ENCODE assay signal across 13 cellular contexts in the genomic region with DNA sequence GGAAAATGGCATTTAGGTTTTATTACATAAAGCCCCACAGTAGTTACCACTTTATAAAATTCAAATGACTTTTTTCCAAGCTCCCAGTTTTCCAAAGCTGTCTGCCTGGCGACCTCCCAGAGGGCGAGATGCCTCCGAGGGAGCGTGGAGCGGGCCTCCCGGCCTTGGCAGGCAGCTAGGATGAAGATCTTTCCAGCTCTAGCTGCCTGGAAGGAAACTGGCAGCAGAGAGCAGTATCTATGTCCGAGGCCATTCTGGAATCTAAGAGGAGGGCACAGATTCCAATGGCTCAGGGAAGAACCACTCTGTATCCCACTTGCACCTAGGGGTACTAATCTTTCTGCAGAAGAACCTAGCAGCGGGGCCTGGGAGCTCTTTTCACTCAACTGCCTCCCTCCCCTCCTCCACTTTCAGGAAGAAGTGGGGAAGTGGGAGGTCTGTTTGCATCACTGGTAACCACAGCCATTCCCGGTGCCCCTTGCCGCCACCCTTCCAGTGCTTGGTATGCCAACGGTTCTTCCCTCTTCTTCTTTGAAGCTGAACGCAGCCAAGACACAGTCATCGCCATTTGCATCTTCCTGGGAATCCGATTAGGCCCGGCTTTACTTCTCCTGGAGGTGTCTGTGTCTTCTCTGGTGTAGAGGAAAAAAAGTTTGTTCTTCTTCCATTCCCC. TPM values are rescaled to one million over a fixed set of nuclear protein-coding genes. Genes with fewer than 3 reads are reported as not detected.
DNase-seq lines count a peak whose midpoint lies in the region; ATAC-seq and TF ChIP-seq lines count a peak whose summit lies in the region.
"Had no signal": no experiment of that assay in that cellular context is flagged by ENCODE, and none has a peak within 500 bp of the region (broad histone marks: within the 10 kb centered on the region; RNA-seq: fewer than 3 reads in every experiment).

No MANE protein-coding gene starts in this region.

- intact Hi-C loops in heart right ventricle (cut with DNase I): no loop called here
- intact Hi-C loops in naive thymus-derived CD4-positive, alpha-beta T cell (cut with micrococcal nuclease): no loop called here

- H3K9me3 ChIP-seq in SJCRH30 (replicated peaks): no peaks in the 10 kb centered on the region
- no peaks in the 10 kb centered on the region for H3K9me3 ChIP-seq in heart right ventricle
- H3K9me3 ChIP-seq in smooth muscle cell (replicated peaks; ENCODE audit: low read depth): no peaks in the 10 kb centered on the region
- H3K9me3 ChIP-seq in naive thymus-derived CD4-positive, alpha-beta T cell (ENCODE audit: control insufficient read depth in 2 of 3, low read length in 3 of 3): no peaks in the 10 kb centered on the region

- no peaks in the 10 kb centered on the region for H3K36me3 ChIP-seq in SJCRH30
- H3K36me3 ChIP-seq in heart right ventricle: no peaks in the 10 kb centered on the region
- H3K36me3 ChIP-seq in smooth muscle cell (ENCODE audit: low read depth): no peaks in the 10 kb centered on the region
- no peaks in the 10 kb centered on the region for H3K36me3 ChIP-seq in naive thymus-derived CD4-positive, alpha-beta T cell (ENCODE audit: control insufficient read depth in 2 of 3, insufficient read depth in 3 of 3, low read length in 3 of 3)

- H3K4me1 ChIP-seq in SJCRH30: peaks cover 20% of the 10 kb centered on the region
- peaks cover 0 to 50% (median 0%) of the 10 kb centered on the region in 9 donors for H3K4me1 ChIP-seq in heart right ventricle
- H3K4me1 ChIP-seq in smooth muscle cell (ENCODE audit: low read depth): no peaks in the 10 kb centered on the region
- H3K4me1 ChIP-seq in naive thymus-derived CD4-positive, alpha-beta T cell (ENCODE audit: control insufficient read depth in 2 of 2, insufficient read depth in 2 of 2, low read length in 2 of 2): no peaks in the 10 kb centered on the region

- H3K4me3 Mint-ChIP-seq in T-helper 1 cell treated with Interleukin-12 subunit alpha and Interleukin-12 subunit beta and Interleukin-4 antibody, amounts not matched to agents 30 μg/mL and 1 μg/mL, for 36 hours: no peak overlapping the region
- H3K4me3 Mint-ChIP-seq in naive thymus-derived CD4-positive, alpha-beta T cell: peak overlapping the region in 1 of 10 donors; percentile 10
- H3K4me3 Mint-ChIP-seq: activated naive CD8-positive, alpha-beta T cell; stimulated activated naive CD8-positive, alpha-beta T cell treated with anti-CD3 and anti-CD28 coated beads, Interleukin-15, Interleukin-2, amounts not matched to agents 100 ng/mL and 50 ng/mL, for 24 hours had no signal

- H3K9ac ChIP-seq in smooth muscle cell (ENCODE audit: low read depth): no peak overlapping the region

- no peaks in the 10 kb centered on the region for H3F3A ChIP-seq in smooth muscle cell (ENCODE audit: low read depth)

- WGBS in heart right ventricle, 2 donors: 61 to 67% methylated on average over 15 of the region's 15 CpGs
- 58% methylated on average over 15 of the region's 15 CpGs for WGBS in smooth muscle cell (ENCODE audit: low lambda C conversion rate)

- H3K27me3 ChIP-seq in SJCRH30 (no peaks in the 10 kb centered on the region), heart right ventricle (peaks cover 0 to 16% (median 0%) of the 10 kb centered on the region in 7 donors), smooth muscle cell (ENCODE audit: low read depth) (no peaks in the 10 kb centered on the region)
- H3K27me3 ChIP-seq in naive thymus-derived CD4-positive, alpha-beta T cell (ENCODE audit: control insufficient read depth in 2 of 2, insufficient read depth in 2 of 2, low read length in 2 of 2): no peaks in the 10 kb centered on the region
- H3K27me3 ChIP-seq: dorsolateral prefrontal cortex had no signal

- H3K4me2 ChIP-seq in smooth muscle cell: no peak overlapping the region

- TF ChIP-seq CTCF in heart right ventricle (IDR thresholded peaks at IDR 0.05) (no peak), smooth muscle cell (IDR thresholded peaks at IDR 0.05; ENCODE audit: borderline replicate concordance, insufficient read depth, poor library complexity, severe bottlenecking) (no peak)

- ATAC-seq in heart right ventricle: peak in 7 of 8 donors; percentile 47 to 74 (median 64)
- no peak for ATAC-seq in naive thymus-derived CD4-positive, alpha-beta T cell
- no peak for ATAC-seq in GM21529 (IDR thresholded peaks at IDR 0.05; ENCODE audit: unreplicated experiment)

- no peaks in the 10 kb centered on the region for H3K9me3 Mint-ChIP-seq in T-helper 1 cell treated with Interleukin-12 subunit alpha and Interleukin-12 subunit beta and Interleukin-4 antibody, amounts not matched to agents 30 μg/mL and 1 μg/mL, for 36 hours
- no peaks in the 10 kb centered on the region for H3K9me3 Mint-ChIP-seq in naive thymus-derived CD4-positive, alpha-beta T cell
- H3K9me3 Mint-ChIP-seq: stimulated activated naive CD8-positive, alpha-beta T cell treated with anti-CD3 and anti-CD28 coated beads, Interleukin-15, Interleukin-2, amounts not matched to agents 100 ng/mL and 50 ng/mL, for 24 hours had no signal

- DNase-seq in T-helper 1 cell: no peak
- DNase-seq in SJCRH30: peak; percentile 30 to 49
- peak; percentile 21 to 31 for DNase-seq in heart right ventricle
- DNase-seq in smooth muscle cell (lab: John Stamatoyannopoulos, UW; ENCODE audit: unreplicated experiment): no peak
- no peak for DNase-seq in naive thymus-derived CD4-positive, alpha-beta T cell
- DNase-seq in NCI-H446 treated with DMSO at 0.1 percent for 48 hours (lab: John Stamatoyannopoulos, UW): no peak
- DNase-seq: 8988T, NCI-H1417 treated with DMSO at 0.1 percent for 48 hours had no signal

- CTCF ChIA-PET in naive thymus-derived CD4-positive, alpha-beta T cell (lab: Charles Lee): no interaction called here

- no peaks in the 10 kb centered on the region for H3K79me2 ChIP-seq in smooth muscle cell (ENCODE audit: low read depth)

- peaks cover 1% of the 10 kb centered on the region for H3K36me3 Mint-ChIP-seq in T-helper 1 cell treated with Interleukin-12 subunit alpha and Interleukin-12 subunit beta and Interleukin-4 antibody, amounts not matched to agents 30 μg/mL and 1 μg/mL, for 36 hours (ENCODE audit: low read depth)
- H3K36me3 Mint-ChIP-seq in naive thymus-derived CD4-positive, alpha-beta T cell: peaks cover 0 to 4% (median 0%) of the 10 kb centered on the region in 5 donors
- H3K36me3 Mint-ChIP-seq: activated naive CD8-positive, alpha-beta T cell had no signal

- H3K27ac ChIP-seq in SJCRH30 (peak overlapping the region; percentile 13; the same call in 1 of the 2 replicates), heart right ventricle (peak overlapping the region in 5 of 10 donors; percentile 14 to 83 (median 22)), smooth muscle cell (ENCODE audit: low read depth) (no peak overlapping the region)
- no peak overlapping the region for H3K27ac ChIP-seq in naive thymus-derived CD4-positive, alpha-beta T cell (ENCODE audit: low read depth, low read length)

- H3K27ac Mint-ChIP-seq in T-helper 1 cell treated with Interleukin-12 subunit alpha and Interleukin-12 subunit beta and Interleukin-4 antibody, amounts not matched to agents 30 μg/mL and 1 μg/mL, for 36 hours: peak overlapping the region; percentile 2
- H3K27ac Mint-ChIP-seq in naive thymus-derived CD4-positive, alpha-beta T cell: peak overlapping the region in 3 of 9 donors; percentile 1 to 78 (median 11)
- H3K27ac Mint-ChIP-seq: activated naive CD8-positive, alpha-beta T cell; stimulated activated naive CD8-positive, alpha-beta T cell treated with anti-CD3 and anti-CD28 coated beads, Interleukin-15, Interleukin-2, amounts not matched to agents 100 ng/mL and 50 ng/mL, for 24 hours had no signal

- POLR2A ChIA-PET in naive thymus-derived CD4-positive, alpha-beta T cell (lab: Charles Lee): interaction anchor here (0.6 kb wide), 1 partner anchor 90 kb away, joined by 3 read pairs; no protein-coding TSS in a partner anchor

- no peaks in the 10 kb centered on the region for H3K27me3 Mint-ChIP-seq in T-helper 1 cell treated with Interleukin-12 subunit alpha and Interleukin-12 subunit beta and Interleukin-4 antibody, amounts not matched to agents 30 μg/mL and 1 μg/mL, for 36 hours (ENCODE audit: low read depth)
- peaks cover 0 to 14% (median 3%) of the 10 kb centered on the region in 5 donors for H3K27me3 Mint-ChIP-seq in naive thymus-derived CD4-positive, alpha-beta T cell

- peak overlapping the region; percentile 23 for H3K4me3 ChIP-seq in SJCRH30
- H3K4me3 ChIP-seq in heart right ventricle: peak overlapping the region in 1 of 10 donors; percentile 8
- no peak overlapping the region for H3K4me3 ChIP-seq in smooth muscle cell
- no peak overlapping the region for H3K4me3 ChIP-seq in naive thymus-derived CD4-positive, alpha-beta T cell (ENCODE audit: low read length)
- H3K4me3 ChIP-seq: dorsolateral prefrontal cortex had no signal

- H4K20me1 ChIP-seq in smooth muscle cell (ENCODE audit: low read depth): no peaks in the 10 kb centered on the region

- H3K4me1 Mint-ChIP-seq in T-helper 1 cell treated with Interleukin-12 subunit alpha and Interleukin-12 subunit beta and Interleukin-4 antibody, amounts not matched to agents 30 μg/mL and 1 μg/mL, for 36 hours (ENCODE audit: low read depth): peaks cover 29% of the 10 kb centered on the region
- peaks cover 0 to 32% (median 10%) of the 10 kb centered on the region in 7 donors for H3K4me1 Mint-ChIP-seq in naive thymus-derived CD4-positive, alpha-beta T cell

- H2AFZ ChIP-seq in smooth muscle cell (ENCODE audit: low read depth): peak overlapping the region; percentile 28

RNA-seq across cellular contexts. Expression of a gene that starts 47.4 kb away (rescaled TPM):
- total RNA-seq in SJCRH30 (2014; rRNA removed; shearing (Covaris generic)): 90.0 and 115 TPM in 2 replicates
- total RNA-seq in heart right ventricle (10 to 100 TPM; 34.6 to 59.1 (median 38.1) TPM), smooth muscle cell (96.9 and 183 TPM in 2 replicates)
- polyA plus RNA-seq in heart right ventricle (10 to 100 TPM; 10.1 to 49.0 TPM), smooth muscle cell (135 and 137 TPM in 2 replicates)
- total RNA-seq in naive thymus-derived CD4-positive, alpha-beta T cell: 100 to 1,000 TPM in 1 of 5 experiments, 10 to 100 TPM in 4; 48.1 to 144 (median 71.3) TPM
- polyA plus RNA-seq in naive thymus-derived CD4-positive, alpha-beta T cell: 10 to 100 TPM; 60.4 to 68.5 TPM

Comparison
In these comparisons a context has a peak if more than half of its experiments do, and no peak if none do; other contexts are left out.
1. DNase-seq: peak in SJCRH30 (2 of 2) and heart right ventricle (2 of 2); none in T-helper 1 cell (0 of 5), smooth muscle cell (single experiment), naive thymus-derived CD4-positive, alpha-beta T cell (0 of 9) and NCI-H446 treated with DMSO at 0.1 percent for 48 hours (single experiment).
2. ATAC-seq: peak in heart right ventricle (7 of 8); none in naive thymus-derived CD4-positive, alpha-beta T cell (single experiment) and GM21529 (single experiment).